8 cellular contexts compared by ENCODE assay signal in the genomic region with DNA sequence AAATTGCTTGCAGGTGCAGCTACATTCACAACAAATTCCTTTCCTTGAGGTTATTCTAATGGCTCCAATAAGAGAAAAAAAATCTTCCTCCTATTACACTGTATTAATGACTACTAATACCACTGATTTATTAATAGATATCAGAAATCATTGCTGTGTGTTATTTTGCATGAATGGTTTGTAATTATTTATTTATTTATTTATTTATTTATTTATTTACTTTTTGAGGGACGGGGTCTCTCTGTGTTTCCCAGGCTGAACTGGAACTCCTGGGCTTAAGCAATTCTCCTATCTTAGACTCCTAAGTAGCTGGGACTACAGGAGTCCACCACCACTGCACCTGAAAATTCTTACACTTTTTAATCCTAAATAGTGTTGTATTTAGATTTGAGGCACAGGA.
"Had no signal": no experiment of that assay in that cellular context is flagged by ENCODE, and none has a peak within 500 bp of the region (broad histone marks: within the 10 kb centered on the region; RNA-seq: fewer than 3 reads in every experiment).

No MANE protein-coding gene starts in this region.

- DNase-seq: GDM1, GF-D8 had no signal

- H3K4me3 ChIP-seq: GM12878 had no signal

- ATAC-seq: GM12878 had no signal

- FAIRE-seq: G401.6, GM12878, GM12891, GM12892, GM18507, GM19239 had no signal
